Comparison of ENCODE assay signal across 12 cellular contexts in genomic region chr3:127964053-127964452, GRCh38. TPM values are rescaled to one million over a fixed set of nuclear protein-coding genes. Genes with fewer than 3 reads are reported as not detected.
DNase-seq lines count a peak whose midpoint lies in the region; ATAC-seq and TF ChIP-seq lines count a peak whose summit lies in the region.
"Had no signal": no experiment of that assay in that cellular context is flagged by ENCODE, and none has a peak within 500 bp of the region (broad histone marks: within the 10 kb centered on the region; RNA-seq: fewer than 3 reads in every experiment).

No MANE protein-coding gene starts in this region.

- no peak overlapping the region for H2BK20ac ChIP-seq in IMR-90 (ENCODE audit: low read depth, low read length)

- no peak overlapping the region for H3K56ac ChIP-seq in IMR-90 (ENCODE audit: extremely low read depth, insufficient read depth, low read length)

- no peak overlapping the region for H3K27ac ChIP-seq in IMR-90 (ENCODE audit: insufficient read depth, low read length)
- H3K27ac ChIP-seq: C4-2B had no signal

- TF ChIP-seq CTCF in IMR-90 (conservative IDR thresholded peaks at IDR 0.05; ENCODE audit: low read depth, low read length): no peak
- TF ChIP-seq CTCF in mucosa of descending colon (IDR thresholded peaks at IDR 0.05): no peak

- no peaks in the 10 kb centered on the region for H3K36me3 Mint-ChIP-seq in natural killer cell treated with Interleukin-12 subunit alpha and Interleukin-12 subunit beta and Interleukin-15 and Interleukin-18, amount 100 ng/mL, for 72 hours

- H2AK9ac ChIP-seq in IMR-90 (replicated peaks; ENCODE audit: low read depth, low read length, poor library complexity): no peak overlapping the region

- no peak for TF ChIP-seq RAD21 in IMR-90 (IDR thresholded peaks at IDR 0.05; ENCODE audit: low read length)

- H3K14ac ChIP-seq in IMR-90 (replicated peaks; ENCODE audit: low read depth, low read length): no peak overlapping the region

- TF ChIP-seq POLR2A in IMR-90 (IDR thresholded peaks at IDR 0.05; ENCODE audit: low read depth, low read length): no peak

- H3K18ac ChIP-seq in IMR-90 (ENCODE audit: low read depth, low read length): no peak overlapping the region

- no peaks in the 10 kb centered on the region for H3K9me1 ChIP-seq in IMR-90 (ENCODE audit: insufficient read depth, low read length)

- H3K23ac ChIP-seq in IMR-90 (ENCODE audit: low read depth, low read length): no peak overlapping the region

- H3K4ac ChIP-seq in IMR-90 (ENCODE audit: low read depth, low read length): no peak overlapping the region

- no peak overlapping the region for H3K9ac ChIP-seq in IMR-90 (ENCODE audit: low read depth, low read length)

- no peaks in the 10 kb centered on the region for H3K9me3 Mint-ChIP-seq in natural killer cell treated with Interleukin-12 subunit alpha and Interleukin-12 subunit beta and Interleukin-15 and Interleukin-18, amount 100 ng/mL, for 72 hours

- no peak overlapping the region for H2BK120ac ChIP-seq in IMR-90 (ENCODE audit: low read depth, low read length)

- H3K4me3 Mint-ChIP-seq in natural killer cell treated with Interleukin-12 subunit alpha and Interleukin-12 subunit beta and Interleukin-15 and Interleukin-18, amount 100 ng/mL, for 72 hours: no peak overlapping the region

- no TSS peak for BruUV-seq in IMR-90 (replicated peaks; lab: Mats Ljungman, UMichigan)

- no peak overlapping the region for H2AFZ ChIP-seq in IMR-90 (replicated peaks; ENCODE audit: low read length, poor library complexity)

- in situ Hi-C loops in IMR-90 (cut with MboI; ENCODE audit: low sequenced_read_pairs): loop anchor here (10.0 kb wide), 1 partner anchor 309 kb away; no protein-coding TSS in a partner anchor

- dilution Hi-C loops in IMR-90 (cut with HindIII; ENCODE audit: low sequenced_read_pairs, unreplicated experiment): no loop called here

- ATAC-seq in IMR-90 (ENCODE audit: low read depth) (no peak), left ventricle myocardium superior (peak; percentile 65), GM21723 (IDR thresholded peaks at IDR 0.05; ENCODE audit: unreplicated experiment) (no peak), mucosa of descending colon (no peak)
- no peak for ATAC-seq in natural killer cell treated with Interleukin-12 subunit alpha and Interleukin-12 subunit beta and Interleukin-15 and Interleukin-18, amount 100 ng/mL, for 72 hours
- ATAC-seq: activated CD4-positive, CD25-positive, alpha-beta regulatory T cell treated with anti-CD3 and anti-CD28 coated beads, Interleukin-2, amount 50 U/mL, for 24 hours had no signal

- intact Hi-C loops in IMR-90 (cut with micrococcal nuclease) (no loop called here), left ventricle myocardium superior (cut with micrococcal nuclease) (no loop called here), mucosa of descending colon (cut with DNase I, micrococcal nuclease) (loop anchor here in 1 of 2 donors (5.0 kb wide), 1 partner anchor 312 kb away; no protein-coding TSS in a partner anchor)

- H3K4me2 ChIP-seq in IMR-90 (ENCODE audit: low read depth, low read length): no peak overlapping the region

- H3K79me1 ChIP-seq in IMR-90 (ENCODE audit: low read depth in 1 of 2, low read length in 2 of 2): no peaks in the 10 kb centered on the region

- H3K27me3 Mint-ChIP-seq in natural killer cell treated with Interleukin-12 subunit alpha and Interleukin-12 subunit beta and Interleukin-15 and Interleukin-18, amount 100 ng/mL, for 72 hours: peaks cover 24 to 43% of the 10 kb centered on the region in 2 donors

- POLR2A ChIA-PET in IMR-90 (lab: Charles Lee; ENCODE audit: unreplicated experiment): no interaction called here

- DNase-seq in IMR-90 (peak; percentile 7), NCI-H2107 treated with DMSO at 0.1 percent for 48 hours (lab: John Stamatoyannopoulos, UW; ENCODE audit: unreplicated experiment) (peak; percentile 92), SHP77 (lab: John Stamatoyannopoulos, UW) (peak; percentile 66 to 78), left ventricle myocardium superior (no peak), mucosa of descending colon (no peak)
- DNase-seq in activated CD4-positive, alpha-beta T cell treated with anti-CD3 and anti-CD28 coated beads for 48 hours: no peak
- no peak for DNase-seq in natural killer cell treated with Interleukin-12 subunit alpha and Interleukin-12 subunit beta and Interleukin-15 and Interleukin-18, amount 100 ng/mL, for 72 hours (ENCODE audit: low spot score)
- DNase-seq: activated T-cell treated with anti-CD3 and anti-CD28 coated beads, Interleukin-2, amount 50 U/mL, for 1 hour; anterior cingulate cortex had no signal

- H3K4me1 Mint-ChIP-seq in natural killer cell treated with Interleukin-12 subunit alpha and Interleukin-12 subunit beta and Interleukin-15 and Interleukin-18, amount 100 ng/mL, for 72 hours (ENCODE audit: low read depth in 2 of 2): no peaks in the 10 kb centered on the region

- no peak overlapping the region for H4K91ac ChIP-seq in IMR-90 (ENCODE audit: insufficient read depth, low read depth, low read length)

- H3K36me3 ChIP-seq in IMR-90 (ENCODE audit: control insufficient read depth, insufficient read depth, low read length) (no peaks in the 10 kb centered on the region), mucosa of descending colon (ENCODE audit: low read depth) (no peaks in the 10 kb centered on the region)

- H3K4me3 ChIP-seq in IMR-90 (ENCODE audit: insufficient read depth, low read depth, low read length) (no peak overlapping the region), mucosa of descending colon (no peak overlapping the region)

- no peak overlapping the region for H4K5ac ChIP-seq in IMR-90 (ENCODE audit: low read depth, low read length)

- H3K27ac Mint-ChIP-seq in natural killer cell treated with Interleukin-12 subunit alpha and Interleukin-12 subunit beta and Interleukin-15 and Interleukin-18, amount 100 ng/mL, for 72 hours: no peak overlapping the region

- H2AK5ac ChIP-seq in IMR-90 (ENCODE audit: low read depth, low read length): no peak overlapping the region

- no peak overlapping the region for H2BK5ac ChIP-seq in IMR-90 (ENCODE audit: low read depth, low read length, poor library complexity, severe bottlenecking)

- H4K20me1 ChIP-seq in IMR-90 (ENCODE audit: insufficient read depth, low read length): no peaks in the 10 kb centered on the region

- no peak overlapping the region for H4K8ac ChIP-seq in IMR-90 (ENCODE audit: low read depth in 2 of 2, low read length in 2 of 2)

- H3K27me3 ChIP-seq in IMR-90 (ENCODE audit: control insufficient read depth, insufficient read depth, low read length): peaks cover 46% of the 10 kb centered on the region

- no peaks in the 10 kb centered on the region for H3K4me1 ChIP-seq in IMR-90 (ENCODE audit: control insufficient read depth, insufficient read depth, low read length)
- H3K4me1 ChIP-seq in mucosa of descending colon (ENCODE audit: low read depth): no peaks in the 10 kb centered on the region

- H2BK15ac ChIP-seq in IMR-90 (ENCODE audit: low read depth, low read length): no peak overlapping the region

- H3K9me3 ChIP-seq in IMR-90 (ENCODE audit: control insufficient read depth, insufficient read depth, low read length) (no peaks in the 10 kb centered on the region; the same call in 1 of the 2 replicates), mucosa of descending colon (no peaks in the 10 kb centered on the region)

- CTCF ChIA-PET in IMR-90 (lab: Yijun Ruan, JAX): no interaction called here

- no CpG with 5 or more reads among the region's 4 CpGs for WGBS in IMR-90 (ENCODE audit: extremely low coverage in 2 of 2, insufficient read length in 1 of 2), 2 experiments

TF ChIP-seq in IMR-90, 13 proteins besides CTCF, POLR2A, EP300 and RAD21:
- no peak for TF ChIP-seq RCOR1 (IDR thresholded peaks at IDR 0.05; ENCODE audit: insufficient replicate concordance, low read length)
- TF ChIP-seq USF2 (IDR thresholded peaks at IDR 0.05; ENCODE audit: low read depth, low read length): no peak
- no peak for TF ChIP-seq CHD1 (IDR thresholded peaks at IDR 0.05; ENCODE audit: low read depth, low read length)
- no peak for TF ChIP-seq ELK1 (IDR thresholded peaks at IDR 0.05; ENCODE audit: borderline replicate concordance, low read depth, low read length)
- no peak for TF ChIP-seq RFX5 (IDR thresholded peaks at IDR 0.05; ENCODE audit: low read depth, low read length)
- no peak for TF ChIP-seq BHLHE40 (IDR thresholded peaks at IDR 0.05; ENCODE audit: low read depth, low read length)
- TF ChIP-seq MAFK (IDR thresholded peaks at IDR 0.05; ENCODE audit: low read depth, low read length): no peak
- no peak for TF ChIP-seq MAZ (IDR thresholded peaks at IDR 0.05; ENCODE audit: borderline replicate concordance, low read depth, low read length)
- no peak for TF ChIP-seq SMC3 (IDR thresholded peaks at IDR 0.05; ENCODE audit: low read depth, low read length)
- TF ChIP-seq CEBPB (IDR thresholded peaks at IDR 0.05; ENCODE audit: low read depth, low read length): no peak
- TF ChIP-seq NFE2L2 (IDR thresholded peaks at IDR 0.05; ENCODE audit: low read depth, low read length): no peak
- no peak for TF ChIP-seq MXI1 (IDR thresholded peaks at IDR 0.05; ENCODE audit: borderline replicate concordance, low read depth, low read length)
- no peak for TF ChIP-seq FOS (IDR thresholded peaks at IDR 0.05; ENCODE audit: low read depth, low read length)

RNA-seq across cellular contexts. Expression of gene KBTBD12, which starts 49.0 kb away (rescaled TPM):
- total RNA-seq in IMR-90 (2012; rRNA removed): not detected in 2 replicates
- not detected in 2 replicates for polyA plus RNA-seq in IMR-90 (2012; rRNA removed)
- not detected in 2 replicates for polyA plus RNA-seq in IMR-90 (2012; cell fraction: cytosol; rRNA removed)
- not detected in 2 replicates for polyA plus RNA-seq in IMR-90 (2012; cell fraction: nucleus; rRNA removed; ENCODE audit: low replicate concordance)
- total RNA-seq in left ventricle myocardium superior: 27.5 TPM
- 1 to 10 TPM; 3.1 to 6.6 (median 5.5) TPM for total RNA-seq in mucosa of descending colon
- total RNA-seq in natural killer cell treated with Interleukin-12 subunit alpha and Interleukin-12 subunit beta and Interleukin-15 and Interleukin-18, amount 100 ng/mL, for 72 hours: not detected

Comparison
In these comparisons a context has a peak if more than half of its experiments do, and no peak if none do; other contexts are left out.
1. DNase-seq: peak in IMR-90 (single experiment), NCI-H2107 treated with DMSO at 0.1 percent for 48 hours (single experiment) and SHP77 (2 of 2); none in left ventricle myocardium superior (single experiment), activated CD4-positive, alpha-beta T cell treated with anti-CD3 and anti-CD28 coated beads for 48 hours (single experiment), mucosa of descending colon (0 of 3) and natural killer cell treated with Interleukin-12 subunit alpha and Interleukin-12 subunit beta and Interleukin-15 and Interleukin-18, amount 100 ng/mL, for 72 hours (single experiment).